Comparison of ENCODE assay signal across 12 cellular contexts in genomic region chr2:16103614-16104344, GRCh38.
"Had no signal": no experiment of that assay in that cellular context is flagged by ENCODE, and none has a peak within 500 bp of the region (broad histone marks: within the 10 kb centered on the region; RNA-seq: fewer than 3 reads in every experiment).

No MANE protein-coding gene starts in this region.

- H3K36me3 ChIP-seq: left lung, ovary, suprapubic skin, upper lobe of right lung had no signal

- H3K9me3 ChIP-seq: left lung, ovary, suprapubic skin, upper lobe of right lung had no signal

- H3K4me3 ChIP-seq: left lung, ovary, suprapubic skin, upper lobe of right lung had no signal

- H3K27me3 ChIP-seq: ovary, upper lobe of right lung had no signal

- H3K27ac ChIP-seq: left lung, ovary, suprapubic skin, upper lobe of right lung had no signal

- H3K4me1 ChIP-seq: left lung, upper lobe of right lung had no signal

- DNase-seq: activated B cell treated with CpG ODN at 0.5 μM for 24 hours; activated CD4-positive, alpha-beta T cell treated with anti-CD3 and anti-CD28 coated beads, Interleukin-2, amount 50 U/mL, for 1 hour; erythroblast; hypothalamus; left lung; mesenchymal stem cell; ovary; stimulated activated CD4-positive, alpha-beta T cell treated with anti-CD3 and anti-CD28 coated beads, Interleukin-12 subunit alpha, Interleukin-12 subunit beta, amount 100 ng/mL, for 4 hours; stimulated activated naive CD8-positive, alpha-beta T cell treated with anti-CD3 and anti-CD28 coated beads, Interleukin-15, Interleukin-2, amounts not matched to agents 100 U/mL and 50 U/mL, for 24 hours; T-helper 17 cell; upper lobe of right lung had no signal

- ATAC-seq: left lung; stimulated activated naive CD8-positive, alpha-beta T cell treated with anti-CD3 and anti-CD28 coated beads, Interleukin-15, Interleukin-2, amounts not matched to agents 100 U/mL and 50 U/mL, for 24 hours; T-helper 17 cell; upper lobe of right lung had no signal
